In the genomic region with DNA sequence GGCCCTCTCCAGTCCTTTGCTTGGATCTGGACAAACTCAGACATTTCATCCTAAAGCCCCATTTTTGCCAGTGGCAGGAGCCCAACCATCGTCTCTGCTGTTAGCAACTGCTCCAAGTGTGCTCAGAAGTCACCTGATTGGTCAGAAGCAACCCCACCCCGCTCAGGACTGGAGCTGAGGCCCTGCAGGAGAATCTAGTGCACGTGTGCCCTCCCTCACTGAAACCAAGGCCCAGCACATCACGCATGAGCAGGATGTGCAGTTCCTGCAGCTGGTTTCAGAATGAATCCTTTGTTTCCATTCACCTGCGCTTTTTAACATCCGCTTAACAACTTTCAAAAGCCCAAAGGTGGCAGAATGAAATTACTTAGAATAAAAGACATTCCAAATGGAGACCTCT, we compare ENCODE assay signal across 8 cellular contexts.
DNase-seq lines count a peak whose midpoint lies in the region; ATAC-seq and TF ChIP-seq lines count a peak whose summit lies in the region.

No MANE protein-coding gene starts in this region.

- H3K9me2 ChIP-seq in MM.1S (replicated peaks; ENCODE audit: insufficient read depth, low read length) = no peaks in the 10 kb centered on the region

- ATAC-seq in GM18498 (IDR thresholded peaks at IDR 0.05; ENCODE audit: unreplicated experiment) (peak; percentile 98), GM21786 (IDR thresholded peaks at IDR 0.05; ENCODE audit: unreplicated experiment) (peak; percentile 98)

- H3K4me2 ChIP-seq in MM.1S (ENCODE audit: low read depth, low read length) = peak overlapping the region; percentile 63; the same call in 1 of the 2 replicates

- DNase-seq in MM.1S = peak; percentile 95
- DNase-seq in epithelial cell of prostate (ENCODE audit: low read depth, low spot score) = no peak
- no peak for DNase-seq in dedifferentiated amniotic fluid mesenchymal stem cell (ENCODE audit: extremely low spot score)
- DNase-seq in cerebellar nuclear complex (lab: John Stamatoyannopoulos, UW) = no peak
- DNase-seq in GOT3 (lab: John Stamatoyannopoulos, UW) = no peak
- no peak for DNase-seq in HuH-7 (ENCODE audit: low spot score)

- H3K36me3 ChIP-seq in MM.1S (replicated peaks; ENCODE audit: insufficient read depth, low read length) = no peaks in the 10 kb centered on the region

- peaks cover 20% of the 10 kb centered on the region for H3K4me1 ChIP-seq in MM.1S (ENCODE audit: low read length)

- H3K9ac ChIP-seq in MM.1S (ENCODE audit: low read length) = no peak overlapping the region

- H3K27ac ChIP-seq in MM.1S (ENCODE audit: low read length) = peak overlapping the region; percentile 64; the same call in 1 of the 2 replicates
- H3K27ac ChIP-seq in epithelial cell of prostate = peak overlapping the region; percentile 99

- no peaks in the 10 kb centered on the region for H3K79me2 ChIP-seq in MM.1S (ENCODE audit: low read length)

- no peak overlapping the region; the same call in 1 of the 2 replicates for H3K4me3 ChIP-seq in MM.1S (ENCODE audit: low read length)

- no peaks in the 10 kb centered on the region for H3K27me3 ChIP-seq in MM.1S (replicated peaks; ENCODE audit: insufficient read depth, low read length)

- TF ChIP-seq CTCF in MM.1S (IDR thresholded peaks at IDR 0.05; ENCODE audit: low read length) = no peak

- H4K20me1 ChIP-seq in MM.1S (ENCODE audit: insufficient read depth, low read length) = no peaks in the 10 kb centered on the region

- peak overlapping the region; percentile 32 for H2AFZ ChIP-seq in MM.1S (ENCODE audit: low read length)

- peaks cover 7% of the 10 kb centered on the region; the same call in 1 of the 2 replicates for H3F3A ChIP-seq in MM.1S (ENCODE audit: insufficient read depth, low read length)

- no peaks in the 10 kb centered on the region for H3K9me3 ChIP-seq in MM.1S (replicated peaks; ENCODE audit: insufficient read depth, low read length)
